1 cellular context compared by ENCODE assay signal in genomic region chr1:180631197-180631765, GRCh38.
TF ChIP-seq lines count a peak whose summit lies in the region.

No MANE protein-coding gene starts in this region.

TF ChIP-seq in HepG2, 621 proteins besides CTCF, POLR2A, EP300 and RAD21 (continued from another document):
- no peak for TF ChIP-seq ZNF280D (CRISPR knock-in tag; IDR thresholded peaks at IDR 0.05)
- no peak for TF ChIP-seq HNF1A (IDR thresholded peaks at IDR 0.05; ENCODE audit: low read depth)
- TF ChIP-seq HNF1A (CRISPR knock-in tag; IDR thresholded peaks at IDR 0.05; ENCODE audit: borderline replicate concordance): no peak
TF ChIP-seq in HepG2: peak in this region for 4.
